In the genomic region with DNA sequence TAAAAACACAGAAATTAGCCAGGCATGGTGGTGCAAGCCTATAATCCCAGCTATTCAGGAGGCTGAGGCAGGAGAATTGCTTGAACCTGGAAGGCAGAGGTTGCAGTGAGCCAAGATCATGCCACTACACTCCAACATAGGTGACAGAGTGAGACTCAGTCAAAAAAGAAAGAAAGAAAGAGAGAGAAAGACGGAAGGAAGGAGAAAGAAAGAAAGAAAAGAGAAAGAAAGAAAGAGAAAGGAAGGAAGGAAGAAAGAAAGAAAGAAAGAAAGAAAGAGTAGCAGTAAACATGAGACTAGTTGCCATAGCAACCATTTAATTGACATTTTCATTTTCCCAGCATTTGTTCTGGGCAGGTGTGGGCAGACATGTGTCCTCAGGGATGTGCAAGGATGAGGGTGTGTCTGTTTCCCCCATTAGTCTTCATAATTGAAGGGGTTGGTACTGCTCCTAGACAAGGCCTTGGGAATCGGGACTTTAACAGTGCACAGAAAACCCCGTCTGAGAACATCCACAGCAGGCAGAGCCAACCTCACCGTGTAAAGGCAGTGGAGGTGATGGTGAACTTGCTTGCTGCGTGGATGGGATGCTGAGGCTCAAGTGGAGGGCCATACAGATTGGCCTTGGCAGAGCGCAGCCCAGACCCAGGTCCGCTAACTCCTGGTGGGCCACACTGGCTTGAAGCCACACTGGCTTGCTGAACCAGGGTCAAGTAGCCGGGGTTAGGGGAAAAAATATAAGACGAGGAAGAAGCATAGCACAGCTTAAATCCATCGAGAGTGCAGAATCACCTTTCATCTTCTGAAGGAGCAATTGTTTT, we compare ENCODE assay signal across 1 cellular context.
TF ChIP-seq lines count a peak whose summit lies in the region.

No MANE protein-coding gene starts in this region.

TF ChIP-seq in GM23338, 12 proteins besides CTCF, POLR2A, EP300 and RAD21:
- TF ChIP-seq ETS1 (IDR thresholded peaks at IDR 0.05), result no peak
- TF ChIP-seq STAT1 (IDR thresholded peaks at IDR 0.05; ENCODE audit: unreplicated experiment), result no peak
- no peak for TF ChIP-seq JUNB (IDR thresholded peaks at IDR 0.05; ENCODE audit: unreplicated experiment)
- TF ChIP-seq CREB1 (CRISPR knock-in tag; IDR thresholded peaks at IDR 0.05; ENCODE audit: low read depth), result no peak
- no peak for TF ChIP-seq EZH2 (IDR thresholded peaks at IDR 0.05; ENCODE audit: low read depth, unreplicated experiment)
- no peak for TF ChIP-seq NANOG (IDR thresholded peaks at IDR 0.05; ENCODE audit: borderline replicate concordance)
- no peak for TF ChIP-seq ZNF114 (CRISPR knock-in tag; IDR thresholded peaks at IDR 0.05)
- TF ChIP-seq, protein P1, sequence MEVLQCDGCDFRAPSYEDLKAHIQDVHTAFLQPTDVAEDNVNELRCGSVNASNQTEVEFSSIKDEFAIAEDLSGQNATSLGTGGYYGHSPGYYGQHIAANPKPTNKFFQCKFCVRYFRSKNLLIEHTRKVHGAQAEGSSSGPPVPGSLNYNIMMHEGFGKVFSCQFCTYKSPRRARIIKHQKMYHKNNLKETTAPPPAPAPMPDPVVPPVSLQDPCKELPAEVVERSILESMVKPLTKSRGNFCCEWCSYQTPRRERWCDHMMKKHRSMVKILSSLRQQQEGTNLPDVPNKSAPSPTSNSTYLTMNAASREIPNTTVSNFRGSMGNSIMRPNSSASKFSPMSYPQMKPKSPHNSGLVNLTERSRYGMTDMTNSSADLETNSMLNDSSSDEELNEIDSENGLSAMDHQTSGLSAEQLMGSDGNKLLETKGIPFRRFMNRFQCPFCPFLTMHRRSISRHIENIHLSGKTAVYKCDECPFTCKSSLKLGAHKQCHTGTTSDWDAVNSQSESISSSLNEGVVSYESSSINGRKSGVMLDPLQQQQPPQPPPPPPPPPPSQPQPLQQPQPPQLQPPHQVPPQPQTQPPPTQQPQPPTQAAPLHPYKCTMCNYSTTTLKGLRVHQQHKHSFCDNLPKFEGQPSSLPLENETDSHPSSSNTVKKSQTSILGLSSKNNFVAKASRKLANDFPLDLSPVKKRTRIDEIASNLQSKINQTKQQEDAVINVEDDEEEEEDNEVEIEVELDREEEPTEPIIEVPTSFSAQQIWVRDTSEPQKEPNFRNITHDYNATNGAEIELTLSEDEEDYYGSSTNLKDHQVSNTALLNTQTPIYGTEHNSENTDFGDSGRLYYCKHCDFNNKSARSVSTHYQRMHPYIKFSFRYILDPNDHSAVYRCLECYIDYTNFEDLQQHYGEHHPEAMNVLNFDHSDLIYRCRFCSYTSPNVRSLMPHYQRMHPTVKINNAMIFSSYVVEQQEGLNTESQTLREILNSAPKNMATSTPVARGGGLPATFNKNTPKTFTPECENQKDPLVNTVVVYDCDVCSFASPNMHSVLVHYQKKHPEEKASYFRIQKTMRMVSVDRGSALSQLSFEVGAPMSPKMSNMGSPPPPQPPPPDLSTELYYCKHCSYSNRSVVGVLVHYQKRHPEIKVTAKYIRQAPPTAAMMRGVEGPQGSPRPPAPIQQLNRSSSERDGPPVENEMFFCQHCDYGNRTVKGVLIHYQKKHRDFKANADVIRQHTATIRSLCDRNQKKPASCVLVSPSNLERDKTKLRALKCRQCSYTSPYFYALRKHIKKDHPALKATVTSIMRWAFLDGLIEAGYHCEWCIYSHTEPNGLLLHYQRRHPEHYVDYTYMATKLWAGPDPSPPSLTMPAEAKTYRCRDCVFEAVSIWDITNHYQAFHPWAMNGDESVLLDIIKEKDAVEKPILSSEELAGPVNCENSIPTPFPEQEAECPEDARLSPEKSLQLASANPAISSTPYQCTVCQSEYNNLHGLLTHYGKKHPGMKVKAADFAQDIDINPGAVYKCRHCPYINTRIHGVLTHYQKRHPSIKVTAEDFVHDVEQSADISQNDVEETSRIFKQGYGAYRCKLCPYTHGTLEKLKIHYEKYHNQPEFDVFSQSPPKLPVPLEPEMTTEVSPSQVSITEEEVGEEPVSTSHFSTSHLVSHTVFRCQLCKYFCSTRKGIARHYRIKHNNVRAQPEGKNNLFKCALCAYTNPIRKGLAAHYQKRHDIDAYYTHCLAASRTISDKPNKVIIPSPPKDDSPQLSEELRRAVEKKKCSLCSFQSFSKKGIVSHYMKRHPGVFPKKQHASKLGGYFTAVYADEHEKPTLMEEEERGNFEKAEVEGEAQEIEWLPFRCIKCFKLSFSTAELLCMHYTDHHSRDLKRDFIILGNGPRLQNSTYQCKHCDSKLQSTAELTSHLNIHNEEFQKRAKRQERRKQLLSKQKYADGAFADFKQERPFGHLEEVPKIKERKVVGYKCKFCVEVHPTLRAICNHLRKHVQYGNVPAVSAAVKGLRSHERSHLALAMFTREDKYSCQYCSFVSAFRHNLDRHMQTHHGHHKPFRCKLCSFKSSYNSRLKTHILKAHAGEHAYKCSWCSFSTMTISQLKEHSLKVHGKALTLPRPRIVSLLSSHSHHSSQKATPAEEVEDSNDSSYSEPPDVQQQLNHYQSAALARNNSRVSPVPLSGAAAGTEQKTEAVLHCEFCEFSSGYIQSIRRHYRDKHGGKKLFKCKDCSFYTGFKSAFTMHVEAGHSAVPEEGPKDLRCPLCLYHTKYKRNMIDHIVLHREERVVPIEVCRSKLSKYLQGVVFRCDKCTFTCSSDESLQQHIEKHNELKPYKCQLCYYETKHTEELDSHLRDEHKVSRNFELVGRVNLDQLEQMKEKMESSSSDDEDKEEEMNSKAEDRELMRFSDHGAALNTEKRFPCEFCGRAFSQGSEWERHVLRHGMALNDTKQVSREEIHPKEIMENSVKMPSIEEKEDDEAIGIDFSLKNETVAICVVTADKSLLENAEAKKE (CRISPR knock-in tag; IDR thresholded peaks at IDR 0.05), result no peak
- TF ChIP-seq POLR2AphosphoS5 (IDR thresholded peaks at IDR 0.05; ENCODE audit: low read depth), result no peak
- no peak for TF ChIP-seq ZNF331 (CRISPR knock-in tag; IDR thresholded peaks at IDR 0.05; ENCODE audit: low read depth)
- TF ChIP-seq, protein P2, sequence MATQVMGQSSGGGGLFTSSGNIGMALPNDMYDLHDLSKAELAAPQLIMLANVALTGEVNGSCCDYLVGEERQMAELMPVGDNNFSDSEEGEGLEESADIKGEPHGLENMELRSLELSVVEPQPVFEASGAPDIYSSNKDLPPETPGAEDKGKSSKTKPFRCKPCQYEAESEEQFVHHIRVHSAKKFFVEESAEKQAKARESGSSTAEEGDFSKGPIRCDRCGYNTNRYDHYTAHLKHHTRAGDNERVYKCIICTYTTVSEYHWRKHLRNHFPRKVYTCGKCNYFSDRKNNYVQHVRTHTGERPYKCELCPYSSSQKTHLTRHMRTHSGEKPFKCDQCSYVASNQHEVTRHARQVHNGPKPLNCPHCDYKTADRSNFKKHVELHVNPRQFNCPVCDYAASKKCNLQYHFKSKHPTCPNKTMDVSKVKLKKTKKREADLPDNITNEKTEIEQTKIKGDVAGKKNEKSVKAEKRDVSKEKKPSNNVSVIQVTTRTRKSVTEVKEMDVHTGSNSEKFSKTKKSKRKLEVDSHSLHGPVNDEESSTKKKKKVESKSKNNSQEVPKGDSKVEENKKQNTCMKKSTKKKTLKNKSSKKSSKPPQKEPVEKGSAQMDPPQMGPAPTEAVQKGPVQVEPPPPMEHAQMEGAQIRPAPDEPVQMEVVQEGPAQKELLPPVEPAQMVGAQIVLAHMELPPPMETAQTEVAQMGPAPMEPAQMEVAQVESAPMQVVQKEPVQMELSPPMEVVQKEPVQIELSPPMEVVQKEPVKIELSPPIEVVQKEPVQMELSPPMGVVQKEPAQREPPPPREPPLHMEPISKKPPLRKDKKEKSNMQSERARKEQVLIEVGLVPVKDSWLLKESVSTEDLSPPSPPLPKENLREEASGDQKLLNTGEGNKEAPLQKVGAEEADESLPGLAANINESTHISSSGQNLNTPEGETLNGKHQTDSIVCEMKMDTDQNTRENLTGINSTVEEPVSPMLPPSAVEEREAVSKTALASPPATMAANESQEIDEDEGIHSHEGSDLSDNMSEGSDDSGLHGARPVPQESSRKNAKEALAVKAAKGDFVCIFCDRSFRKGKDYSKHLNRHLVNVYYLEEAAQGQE (IDR thresholded peaks at IDR 0.05; ENCODE audit: unreplicated experiment), result no peak
- TF ChIP-seq EZH2phosphoT487 (IDR thresholded peaks at IDR 0.05; ENCODE audit: unreplicated experiment), result no peak
